In genomic region chr4:177275999-177276398, GRCh38 we compare ENCODE assay signal across 16 cellular contexts. TPM values are rescaled to one million over a fixed set of nuclear protein-coding genes. Genes with fewer than 3 reads are reported as not detected.
"Had no signal": no experiment of that assay in that cellular context is flagged by ENCODE, and none has a peak within 500 bp of the region (broad histone marks: within the 10 kb centered on the region; RNA-seq: fewer than 3 reads in every experiment).

No MANE protein-coding gene starts in this region.

- H3K36me3 Mint-ChIP-seq: naive thymus-derived CD8-positive, alpha-beta T cell; stimulated activated effector memory CD8-positive, alpha-beta T cell treated with anti-CD3 and anti-CD28 coated beads, Interleukin-12 subunit alpha, Interleukin-12 subunit beta, amount 100 ng/mL, for 72 hours had no signal

- H3K4me1 Mint-ChIP-seq: naive thymus-derived CD8-positive, alpha-beta T cell; stimulated activated effector memory CD8-positive, alpha-beta T cell treated with anti-CD3 and anti-CD28 coated beads, Interleukin-12 subunit alpha, Interleukin-12 subunit beta, amount 100 ng/mL, for 72 hours had no signal

- DNase-seq: dorsolateral prefrontal cortex; effector CD8-positive, alpha-beta T cell; head of caudate nucleus; left colon; mucosa of descending colon; naive thymus-derived CD8-positive, alpha-beta T cell; psoas muscle; retina; right lobe of liver; stimulated activated CD4-positive, alpha-beta T cell treated with anti-CD3 and anti-CD28 coated beads, Interleukin-4, amount 100 ng/mL, for 1 hour; stimulated activated CD8-positive, alpha-beta memory T cell treated with anti-CD3 and anti-CD28 coated beads, Interleukin-4, amount 100 ng/mL, for 48 hours; stimulated activated naive CD8-positive, alpha-beta T cell treated with anti-CD3 and anti-CD28 coated beads, Interleukin-15, Interleukin-2, amounts not matched to agents 100 U/mL and 50 U/mL, for 24 hours; thyroid gland; upper lobe of left lung; uterus had no signal

- H3K4me3 Mint-ChIP-seq: naive thymus-derived CD8-positive, alpha-beta T cell; stimulated activated effector memory CD8-positive, alpha-beta T cell treated with anti-CD3 and anti-CD28 coated beads, Interleukin-12 subunit alpha, Interleukin-12 subunit beta, amount 100 ng/mL, for 72 hours had no signal

- H3K9me3 Mint-ChIP-seq: naive thymus-derived CD8-positive, alpha-beta T cell; stimulated activated effector memory CD8-positive, alpha-beta T cell treated with anti-CD3 and anti-CD28 coated beads, Interleukin-12 subunit alpha, Interleukin-12 subunit beta, amount 100 ng/mL, for 72 hours had no signal

- H3K27ac Mint-ChIP-seq: naive thymus-derived CD8-positive, alpha-beta T cell; stimulated activated effector memory CD8-positive, alpha-beta T cell treated with anti-CD3 and anti-CD28 coated beads, Interleukin-12 subunit alpha, Interleukin-12 subunit beta, amount 100 ng/mL, for 72 hours had no signal

RNA-seq across cellular contexts. Expression of gene NEIL3, which starts 33.7 kb away (rescaled TPM):
- polyA plus RNA-seq: naive thymus-derived CD8-positive, alpha-beta T cell had no signal
